In the genomic region with DNA sequence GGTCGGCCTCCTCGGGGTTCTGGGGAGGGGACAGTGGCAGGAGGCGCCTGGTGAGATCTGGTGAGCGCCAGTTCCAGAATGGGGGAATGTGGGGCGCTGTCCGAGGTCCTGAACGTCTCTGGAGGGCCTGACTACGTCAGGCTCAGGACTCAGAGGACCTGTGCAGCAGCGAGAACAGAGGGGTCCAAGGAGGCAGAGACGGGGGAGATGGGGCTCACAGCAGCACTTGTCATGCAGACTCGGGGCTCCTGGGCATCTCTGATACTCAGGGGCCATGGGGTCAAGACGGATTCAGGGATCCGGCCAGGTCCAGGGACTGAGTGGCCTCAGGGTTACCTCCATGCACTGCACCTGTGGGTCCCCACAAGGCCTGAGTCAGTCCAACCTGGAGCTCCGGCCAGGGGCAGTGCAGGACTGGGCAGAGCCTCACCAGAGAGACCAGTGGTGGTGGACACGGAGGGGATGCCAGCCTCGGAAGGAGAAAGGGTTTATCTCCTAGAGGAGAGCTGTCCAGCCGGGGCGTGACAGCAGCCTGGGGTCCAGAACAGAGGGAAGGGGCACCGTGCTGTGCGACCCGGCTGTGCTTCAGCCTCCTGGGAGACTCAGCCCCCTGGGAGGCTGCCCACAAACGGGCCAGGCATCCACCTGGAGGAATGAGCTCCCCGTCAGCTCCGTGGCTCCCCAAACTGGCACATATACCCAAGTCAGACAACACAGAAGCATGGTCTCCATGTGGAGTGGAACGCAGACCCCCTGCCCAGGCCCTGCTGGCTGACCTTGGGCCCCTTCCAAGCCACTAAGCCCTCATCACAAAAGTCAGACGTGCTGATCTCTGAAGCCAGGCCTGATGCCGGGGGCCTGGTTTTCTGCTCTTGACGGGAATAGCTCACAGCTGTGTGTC, we compare ENCODE assay signal across 1 cellular context.
TF ChIP-seq lines count a peak whose summit lies in the region.

No MANE protein-coding gene starts in this region.

TF ChIP-seq in K562, 482 proteins besides CTCF, POLR2A, EP300 and RAD21 (continued from another document):
- TF ChIP-seq ZNF518B (CRISPR knock-in tag; IDR thresholded peaks at IDR 0.05) (no peak), PTRF (tag; IDR thresholded peaks at IDR 0.05) (no peak), ZNF175 (CRISPR knock-in tag; IDR thresholded peaks at IDR 0.05; ENCODE audit: low read depth) (no peak), BMI1 (IDR thresholded peaks at IDR 0.05; ENCODE audit: low read length) (no peak), TCF7L2 (IDR thresholded peaks at IDR 0.05; ENCODE audit: low read depth, low read length) (no peak), KLF6 (CRISPR knock-in tag; IDR thresholded peaks at IDR 0.05; ENCODE audit: borderline replicate concordance) (no peak), REST (CRISPR knock-in tag; IDR thresholded peaks at IDR 0.05; ENCODE audit: low read depth) (peak; percentile 94), HDAC6 (IDR thresholded peaks at IDR 0.05; ENCODE audit: low read depth, low read length) (no peak), KLF16 (IDR thresholded peaks at IDR 0.05) (no peak), RBM17 (IDR thresholded peaks at IDR 0.05; ENCODE audit: borderline replicate concordance, low read depth, low read length) (no peak), GTF2E2 (tag; IDR thresholded peaks at IDR 0.05) (no peak), ZMIZ1 (IDR thresholded peaks at IDR 0.05; ENCODE audit: low read depth in 2 of 2, low read length in 2 of 2) (no peak), BRF1 (IDR thresholded peaks at IDR 0.05; ENCODE audit: borderline replicate concordance, extremely low read depth, insufficient read length) (no peak), SIN3B (IDR thresholded peaks at IDR 0.05; ENCODE audit: low read depth) (no peak)
- TF ChIP-seq, protein P1, sequence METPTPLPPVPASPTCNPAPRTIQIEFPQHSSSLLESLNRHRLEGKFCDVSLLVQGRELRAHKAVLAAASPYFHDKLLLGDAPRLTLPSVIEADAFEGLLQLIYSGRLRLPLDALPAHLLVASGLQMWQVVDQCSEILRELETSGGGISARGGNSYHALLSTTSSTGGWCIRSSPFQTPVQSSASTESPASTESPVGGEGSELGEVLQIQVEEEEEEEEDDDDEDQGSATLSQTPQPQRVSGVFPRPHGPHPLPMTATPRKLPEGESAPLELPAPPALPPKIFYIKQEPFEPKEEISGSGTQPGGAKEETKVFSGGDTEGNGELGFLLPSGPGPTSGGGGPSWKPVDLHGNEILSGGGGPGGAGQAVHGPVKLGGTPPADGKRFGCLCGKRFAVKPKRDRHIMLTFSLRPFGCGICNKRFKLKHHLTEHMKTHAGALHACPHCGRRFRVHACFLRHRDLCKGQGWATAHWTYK (CRISPR knock-in tag; IDR thresholded peaks at IDR 0.05), result no peak
TF ChIP-seq in K562: peak in this region for 10.
